8 cellular contexts compared by ENCODE assay signal in genomic region chr13:110914293-110915056, GRCh38. TPM values are rescaled to one million over a fixed set of nuclear protein-coding genes. Genes with fewer than 3 reads are reported as not detected.
DNase-seq lines count a peak whose midpoint lies in the region; ATAC-seq, FAIRE-seq and TF ChIP-seq lines count a peak whose summit lies in the region.

No MANE protein-coding gene starts in this region.

- peak overlapping the region; percentile 69 to 90 for H3K4me3 ChIP-seq in kidney (ENCODE audit: low read length in 2 of 2)

- no peaks in the 10 kb centered on the region for H3K9me3 ChIP-seq in kidney (ENCODE audit: control insufficient read depth in 1 of 2, low read length in 2 of 2)

- FAIRE-seq in kidney (lab: Jason Lieb, UNC) = no peak

- peak; percentile 67 for DNase-seq in SIG-M5 treated with dmso at 0.1 percent for 504 hours (lab: John Stamatoyannopoulos, UW; ENCODE audit: unreplicated experiment)
- DNase-seq in SIG-M5 (lab: John Stamatoyannopoulos, UW) = no peak
- DNase-seq in NCI-H1694 treated with DMSO at 0.1 percent for 48 hours (lab: John Stamatoyannopoulos, UW) = peak; percentile 59
- peak; percentile 57 to 68 (median 59) for DNase-seq in activated CD4-positive, CD25-positive, alpha-beta regulatory T cell (lab: John Stamatoyannopoulos, UW)
- DNase-seq in caudate nucleus (lab: John Stamatoyannopoulos, UW) = peak in 56 of 61 donors; percentile 6 to 85 (median 67)
- peak; percentile 94 for DNase-seq in kidney
- peak; percentile 87 for DNase-seq in stimulated activated CD4-positive, alpha-beta T cell treated with anti-CD3 and anti-CD28 coated beads, Interleukin-15, amount 100 ng/mL, for 24 hours

- H3K27ac ChIP-seq in caudate nucleus (ENCODE audit: low read depth, low read length) (peak overlapping the region; percentile 96), kidney (ENCODE audit: low read depth in 2 of 2, low read length in 2 of 2) (peak overlapping the region; percentile 99)

- peaks cover 15 to 17% of the 10 kb centered on the region in 2 donors for H3K4me1 ChIP-seq in kidney (ENCODE audit: control insufficient read depth in 1 of 2, insufficient read depth in 1 of 2, low read depth in 1 of 2, low read length in 2 of 2)

- H3K36me3 ChIP-seq in kidney (ENCODE audit: control insufficient read depth in 1 of 2, insufficient read depth in 2 of 2, low read length in 2 of 2) = no peaks in the 10 kb centered on the region

- no peak for TF ChIP-seq CTCF in kidney (IDR thresholded peaks at IDR 0.05; ENCODE audit: borderline replicate concordance, extremely low read depth, insufficient read depth)

- ATAC-seq in HG02870 (IDR thresholded peaks at IDR 0.05; ENCODE audit: unreplicated experiment) = peak; percentile 33

- intact Hi-C loops in kidney (cut with DNase I) = no loop called here

- H3K9ac ChIP-seq in kidney (ENCODE audit: low read length in 2 of 2) = peak overlapping the region; percentile 72 to 97

RNA-seq across cellular contexts. Expression of gene ANKRD10, which starts 0.4 kb away (rescaled TPM):
- 159 TPM for total RNA-seq in kidney
- polyA plus RNA-seq in kidney (ENCODE audit: insufficient read depth, low read depth, low replicate concordance) = 64.9 TPM
